9 cellular contexts compared by ENCODE assay signal in genomic region chr5:175736652-175737051, GRCh38.
"Had no signal": no experiment of that assay in that cellular context is flagged by ENCODE, and none has a peak within 500 bp of the region (broad histone marks: within the 10 kb centered on the region; RNA-seq: fewer than 3 reads in every experiment).

No MANE protein-coding gene starts in this region.

- DNase-seq: GM23248, GOT3, HFFc6, IMR-90 had no signal

- FAIRE-seq: H54, HTR-8/SVneo, K562 had no signal

- H3K4me1 ChIP-seq: HAP-1 had no signal

- H3K9me3 ChIP-seq: HAP-1 had no signal

- H3K36me3 ChIP-seq: HAP-1 had no signal

- ATAC-seq: HCT116, K562 had no signal

- H2AFZ ChIP-seq: GM23248 had no signal

- H3K27ac ChIP-seq: GM23248 had no signal

- H3K4me3 ChIP-seq: GM23248, HAP-1, K562 had no signal

- H3K9ac ChIP-seq: GM23248 had no signal
